ENCODE assay signal across 12 cellular contexts in the genomic region with DNA sequence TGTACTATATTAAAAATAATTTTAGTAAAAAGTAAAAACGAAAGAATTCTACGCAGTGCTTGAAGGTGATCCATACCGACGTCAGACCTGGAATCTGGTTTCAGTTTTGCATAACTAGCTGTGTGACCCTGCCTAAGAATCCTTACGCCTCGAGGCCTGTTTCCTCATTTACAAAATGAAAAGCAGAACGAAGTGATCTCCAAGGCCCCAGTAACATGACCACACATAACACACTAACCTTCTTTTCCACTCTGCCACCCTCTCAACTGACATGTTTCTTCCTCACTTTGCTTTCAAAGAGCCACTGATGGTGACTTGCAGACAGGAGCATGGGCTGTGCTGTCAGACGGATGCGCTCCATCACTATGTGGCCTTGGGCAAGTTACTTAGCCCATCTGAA. TPM values are rescaled to one million over a fixed set of nuclear protein-coding genes. Genes with fewer than 3 reads are reported as not detected.
DNase-seq lines count a peak whose midpoint lies in the region; ATAC-seq and TF ChIP-seq lines count a peak whose summit lies in the region.
"Had no signal": no experiment of that assay in that cellular context is flagged by ENCODE, and none has a peak within 500 bp of the region (broad histone marks: within the 10 kb centered on the region; RNA-seq: fewer than 3 reads in every experiment).

No MANE protein-coding gene starts in this region.

- H3K27me3 Mint-ChIP-seq in type B pancreatic cell, result no peaks in the 10 kb centered on the region

- H3K4me1 Mint-ChIP-seq in type B pancreatic cell (ENCODE audit: unreplicated experiment), result peaks cover 40% of the 10 kb centered on the region

- no peaks in the 10 kb centered on the region for H3K9me3 ChIP-seq in heart right ventricle
- H3K9me3 ChIP-seq: SJCRH30, tibial nerve had no signal

- intact Hi-C loops in heart right ventricle (cut with DNase I), result loop anchor here in 1 of 10 donors (5.0 kb wide), 1 partner anchor 287 kb away; no protein-coding TSS in a partner anchor
- intact Hi-C loops in left ventricle myocardium superior (cut with micrococcal nuclease), result no loop called here

- no peak for ATAC-seq in heart right ventricle
- ATAC-seq in left ventricle myocardium superior, result no peak
- no peak for ATAC-seq in esophagus mucosa

- H3K4me3 Mint-ChIP-seq in type B pancreatic cell, result peak overlapping the region; percentile 66

- H3K36me3 ChIP-seq in heart right ventricle, result peaks cover 0 to 30% (median 9%) of the 10 kb centered on the region in 9 donors

- H3K36me3 Mint-ChIP-seq in type B pancreatic cell, result peaks cover 17% of the 10 kb centered on the region

- H3K4me3 ChIP-seq in heart right ventricle, result peak overlapping the region in 1 of 10 donors; percentile 10
- H3K4me3 ChIP-seq in fibroblast of the aortic adventitia (ENCODE audit: low read depth, low read length), result no peak overlapping the region
- H3K4me3 ChIP-seq: SJCRH30, tibial nerve had no signal

- DNase-seq in heart right ventricle (no peak), left ventricle myocardium superior (no peak), SIG-M5 treated with dmso at 0.1 percent for 504 hours (lab: John Stamatoyannopoulos, UW; ENCODE audit: unreplicated experiment) (peak; percentile 90), fibroblast of the aortic adventitia (ENCODE audit: low read depth) (peak; percentile 57), type B pancreatic cell (ENCODE audit: extremely low spot score, unreplicated experiment) (no peak), cerebellum (ENCODE audit: low spot score) (no peak), occipital lobe (lab: John Stamatoyannopoulos, UW) (no peak)
- DNase-seq: activated gamma-delta T cell, NCI-H1092 treated with DMSO at 0.1 percent for 48 hours, SJCRH30 had no signal

- 64 to 65% methylated on average over 9 of the region's 9 CpGs for WGBS in heart right ventricle, 2 donors

- peaks cover 0 to 59% (median 48%) of the 10 kb centered on the region in 9 donors for H3K4me1 ChIP-seq in heart right ventricle
- H3K4me1 ChIP-seq: SJCRH30 had no signal

- H3K9me3 Mint-ChIP-seq in type B pancreatic cell, result no peaks in the 10 kb centered on the region

- TF ChIP-seq CTCF in heart right ventricle (IDR thresholded peaks at IDR 0.05) (no peak), fibroblast of the aortic adventitia (IDR thresholded peaks at IDR 0.05; ENCODE audit: insufficient read depth, low read length) (no peak), type B pancreatic cell (conservative IDR thresholded peaks at IDR 0.05) (no peak)

- H3K27ac ChIP-seq in heart right ventricle, result peak overlapping the region in 8 of 10 donors; percentile 8 to 79 (median 36)
- H3K27ac ChIP-seq: SJCRH30 had no signal

- H3K27ac Mint-ChIP-seq in type B pancreatic cell, result peak overlapping the region; percentile 91

- no peaks in the 10 kb centered on the region for H3K27me3 ChIP-seq in heart right ventricle
- H3K27me3 ChIP-seq: SJCRH30, tibial nerve had no signal

RNA-seq across cellular contexts. Expression of a gene that starts 4.8 kb away (rescaled TPM):
- total RNA-seq in heart right ventricle (10 to 100 TPM; 11.1 to 17.6 (median 15.2) TPM), left ventricle myocardium superior (14.4 TPM), fibroblast of the aortic adventitia (ENCODE audit: low replicate concordance) (18.9 and 25.8 TPM in 2 replicates), type B pancreatic cell (ENCODE audit: low replicate concordance) (30.7 and 36.6 TPM in 2 replicates), cerebellum (22.1 TPM), occipital lobe (14.7 TPM), esophagus mucosa (15.7 TPM)
- polyA plus RNA-seq in heart right ventricle, result 10 to 100 TPM; 13.4 TPM

RNA-seq across cellular contexts. Expression of a gene that starts 15.9 kb away (rescaled TPM):
- total RNA-seq in heart right ventricle (10 to 100 TPM in 2 of 10 donors, 1 to 10 TPM in 8; 4.3 to 19.4 (median 6.3) TPM), left ventricle myocardium superior (6.4 TPM), fibroblast of the aortic adventitia (ENCODE audit: low replicate concordance) (9.3 and 10.5 TPM in 2 replicates), type B pancreatic cell (ENCODE audit: low replicate concordance) (16.7 and 20.1 TPM in 2 replicates), cerebellum (8.3 TPM), occipital lobe (8.6 TPM), esophagus mucosa (17.7 TPM)
- polyA plus RNA-seq in heart right ventricle, result 1 to 10 TPM; 5.1 to 8.5 TPM

Comparison
In these comparisons a context has a peak if more than half of its experiments do, and no peak if none do; other contexts are left out.
1. DNase-seq: peak in SIG-M5 treated with dmso at 0.1 percent for 504 hours (single experiment) and fibroblast of the aortic adventitia (single experiment); none in heart right ventricle (0 of 2), left ventricle myocardium superior (single experiment), type B pancreatic cell (single experiment), cerebellum (single experiment) and occipital lobe (single experiment).